Comparison of ENCODE assay signal across 10 cellular contexts in the genomic region with DNA sequence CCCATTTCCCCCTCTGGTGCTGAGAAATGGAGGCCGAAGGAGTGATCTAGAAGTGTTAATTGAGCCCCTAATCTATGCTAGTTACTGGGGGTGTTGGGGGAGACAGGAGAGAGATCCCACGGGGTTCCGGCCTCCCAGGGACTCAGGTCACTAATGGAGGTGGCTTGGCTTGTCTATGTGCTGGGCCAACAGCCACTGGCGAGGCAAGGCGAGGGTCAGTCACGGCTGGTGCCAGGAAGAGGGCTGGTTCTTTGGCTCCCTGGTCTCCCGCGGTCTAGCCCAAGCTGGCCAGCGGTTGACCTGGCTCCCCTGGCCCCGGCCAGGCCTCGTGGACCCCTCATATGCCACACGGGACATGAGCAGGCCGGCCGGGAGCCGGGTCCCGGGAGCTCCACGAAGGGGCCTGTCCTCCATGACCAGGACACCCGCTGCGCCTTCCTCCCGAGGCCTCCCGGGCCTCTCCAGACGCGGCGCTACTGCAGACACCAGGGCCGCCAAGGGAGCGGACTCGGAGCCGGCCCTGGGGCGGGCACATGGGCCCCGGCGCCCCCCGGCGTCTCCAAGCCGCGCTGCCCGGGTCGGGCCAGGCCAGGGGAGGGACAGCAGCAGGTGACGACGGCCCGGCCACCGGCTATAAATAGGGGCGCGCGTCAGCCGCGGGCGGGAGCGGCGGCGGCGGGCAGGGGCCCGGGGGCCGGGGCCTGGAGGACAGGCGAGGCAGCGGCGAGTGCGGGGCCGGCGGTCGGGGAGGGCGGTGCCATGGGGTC. TPM values are rescaled to one million over a fixed set of nuclear protein-coding genes. Genes with fewer than 3 reads are reported as not detected.
DNase-seq lines count a peak whose midpoint lies in the region; ATAC-seq, FAIRE-seq and TF ChIP-seq lines count a peak whose summit lies in the region.
"Had no signal": no experiment of that assay in that cellular context is flagged by ENCODE, and none has a peak within 500 bp of the region (broad histone marks: within the 10 kb centered on the region; RNA-seq: fewer than 3 reads in every experiment).

A gene with protein sequence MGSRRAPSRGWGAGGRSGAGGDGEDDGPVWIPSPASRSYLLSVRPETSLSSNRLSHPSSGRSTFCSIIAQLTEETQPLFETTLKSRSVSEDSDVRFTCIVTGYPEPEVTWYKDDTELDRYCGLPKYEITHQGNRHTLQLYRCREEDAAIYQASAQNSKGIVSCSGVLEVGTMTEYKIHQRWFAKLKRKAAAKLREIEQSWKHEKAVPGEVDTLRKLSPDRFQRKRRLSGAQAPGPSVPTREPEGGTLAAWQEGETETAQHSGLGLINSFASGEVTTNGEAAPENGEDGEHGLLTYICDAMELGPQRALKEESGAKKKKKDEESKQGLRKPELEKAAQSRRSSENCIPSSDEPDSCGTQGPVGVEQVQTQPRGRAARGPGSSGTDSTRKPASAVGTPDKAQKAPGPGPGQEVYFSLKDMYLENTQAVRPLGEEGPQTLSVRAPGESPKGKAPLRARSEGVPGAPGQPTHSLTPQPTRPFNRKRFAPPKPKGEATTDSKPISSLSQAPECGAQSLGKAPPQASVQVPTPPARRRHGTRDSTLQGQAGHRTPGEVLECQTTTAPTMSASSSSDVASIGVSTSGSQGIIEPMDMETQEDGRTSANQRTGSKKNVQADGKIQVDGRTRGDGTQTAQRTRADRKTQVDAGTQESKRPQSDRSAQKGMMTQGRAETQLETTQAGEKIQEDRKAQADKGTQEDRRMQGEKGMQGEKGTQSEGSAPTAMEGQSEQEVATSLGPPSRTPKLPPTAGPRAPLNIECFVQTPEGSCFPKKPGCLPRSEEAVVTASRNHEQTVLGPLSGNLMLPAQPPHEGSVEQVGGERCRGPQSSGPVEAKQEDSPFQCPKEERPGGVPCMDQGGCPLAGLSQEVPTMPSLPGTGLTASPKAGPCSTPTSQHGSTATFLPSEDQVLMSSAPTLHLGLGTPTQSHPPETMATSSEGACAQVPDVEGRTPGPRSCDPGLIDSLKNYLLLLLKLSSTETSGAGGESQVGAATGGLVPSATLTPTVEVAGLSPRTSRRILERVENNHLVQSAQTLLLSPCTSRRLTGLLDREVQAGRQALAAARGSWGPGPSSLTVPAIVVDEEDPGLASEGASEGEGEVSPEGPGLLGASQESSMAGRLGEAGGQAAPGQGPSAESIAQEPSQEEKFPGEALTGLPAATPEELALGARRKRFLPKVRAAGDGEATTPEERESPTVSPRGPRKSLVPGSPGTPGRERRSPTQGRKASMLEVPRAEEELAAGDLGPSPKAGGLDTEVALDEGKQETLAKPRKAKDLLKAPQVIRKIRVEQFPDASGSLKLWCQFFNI (N-terminal part only) (plus strand): TSS at position 663 of the 767 bp plus-strand sequence. CDS start 97 bp downstream, at position 760.

- no peak for ATAC-seq in central memory CD8-positive, alpha-beta T cell (replicated peaks; ENCODE audit: extremely low read depth, poor library complexity, severe bottlenecking)
- no peak for ATAC-seq in HG03571 (IDR thresholded peaks at IDR 0.05; ENCODE audit: unreplicated experiment)

- no peaks in the 10 kb centered on the region for H4K20me1 ChIP-seq in H9 (ENCODE audit: control insufficient read depth, insufficient read depth, insufficient read length)

- TF ChIP-seq CTCF in H9 (conservative IDR thresholded peaks at IDR 0.05), result peak; percentile 26; the same call in 1 of the 3 replicates

- no peak within 1 kb of the TSS for H3K56ac ChIP-seq in H9 (ENCODE audit: insufficient read length, low read depth, low read length)

- no peaks in the 10 kb centered on the region for H3K36me3 ChIP-seq in skeletal muscle satellite cell (ENCODE audit: insufficient read depth, low read length)

- no peak within 1 kb of the TSS for H2BK12ac ChIP-seq in H9 (ENCODE audit: insufficient read length, low read depth, low read length)

- H2AFZ ChIP-seq in H9 (ENCODE audit: low read length), result no peak within 1 kb of the TSS

- CTCF ChIA-PET in activated naive CD4-positive, alpha-beta T cell treated with anti-CD3 and anti-CD28 coated beads for 36 hours (lab: Charles Lee), result interaction anchor here (0.6 kb wide), 1 partner anchor 1221 kb away, joined by 5 read pairs; no protein-coding TSS in a partner anchor

- no peak within 1 kb of the TSS for H2BK5ac ChIP-seq in H9 (ENCODE audit: insufficient read length, low read length)

- H3K4me1 ChIP-seq in H9 (ENCODE audit: insufficient read depth, low read length), result peaks cover 2% of the 10 kb centered on the region; the same call in 1 of the 2 replicates
- H3K4me1 ChIP-seq in skeletal muscle satellite cell (ENCODE audit: control insufficient read depth, insufficient read depth, low read length), result peaks cover 32% of the 10 kb centered on the region

- H3K9ac ChIP-seq in H9 (ENCODE audit: extremely low read depth, insufficient read length, low read length) (peak within 1 kb of the TSS; percentile 40), skeletal muscle satellite cell (ENCODE audit: low read depth, low read length) (peak within 1 kb of the TSS; percentile 76)

- H3K79me2 ChIP-seq in H9 (ENCODE audit: insufficient read depth, low read length), result no peaks in the 10 kb centered on the region

- H4K5ac ChIP-seq in H9 (ENCODE audit: insufficient read length, low read depth, low read length), result no peak within 1 kb of the TSS

- H3K4me3 Mint-ChIP-seq in H9, result peak within 1 kb of the TSS; percentile 77 to 80
- no peak within 1 kb of the TSS for H3K4me3 Mint-ChIP-seq in central memory CD8-positive, alpha-beta T cell
- no peak within 1 kb of the TSS for H3K4me3 Mint-ChIP-seq in activated naive CD4-positive, alpha-beta T cell treated with anti-CD3 and anti-CD28 coated beads for 36 hours
- H3K4me3 Mint-ChIP-seq: activated naive CD4-positive, alpha-beta T cell treated with anti-CD3 and anti-CD28 coated beads, Interleukin-2, amount 10 ng/mL, durations not matched to agents 7 days and 5 days had no signal

- peak within 1 kb of the TSS; percentile 95 for H3K14ac ChIP-seq in H9 (ENCODE audit: insufficient read depth, low read length)

- peak within 1 kb of the TSS; percentile 81 for H3K18ac ChIP-seq in H9 (ENCODE audit: insufficient read length, low read depth, low read length)

- H4K91ac ChIP-seq in H9 (ENCODE audit: insufficient read length, low read depth, low read length), result no peak within 1 kb of the TSS

- H2BK15ac ChIP-seq in H9 (ENCODE audit: low read depth, low read length), result no peak within 1 kb of the TSS; the same call in 1 of the 2 replicates

- peaks cover 33 to 35% of the 10 kb centered on the region in 2 experiments for H3K4me1 Mint-ChIP-seq in H9
- peaks cover 9% of the 10 kb centered on the region for H3K4me1 Mint-ChIP-seq in central memory CD8-positive, alpha-beta T cell
- H3K4me1 Mint-ChIP-seq in activated naive CD4-positive, alpha-beta T cell treated with anti-CD3 and anti-CD28 coated beads for 36 hours (ENCODE audit: low read depth), result peaks cover 8% of the 10 kb centered on the region

- no peaks in the 10 kb centered on the region for H3K79me1 ChIP-seq in H9 (ENCODE audit: insufficient read depth, low read depth, low read length, poor library complexity, severe bottlenecking)

- H3K4me2 ChIP-seq in H9 (ENCODE audit: insufficient read depth, insufficient read length, low read length), result peak within 1 kb of the TSS; percentile 35
- peak within 1 kb of the TSS; percentile 61 for H3K4me2 ChIP-seq in skeletal muscle satellite cell (ENCODE audit: low read length)

- no peak within 1 kb of the TSS for H4K8ac ChIP-seq in H9 (replicated peaks; ENCODE audit: insufficient read length, low read depth, low read length)

- H3K27me3 ChIP-seq in H9 (ENCODE audit: insufficient read depth, low read length) (no peaks in the 10 kb centered on the region), skeletal muscle satellite cell (ENCODE audit: control insufficient read depth, insufficient read depth, low read length) (no peaks in the 10 kb centered on the region)

- peak within 1 kb of the TSS in 2 of 3 experiments; percentile 94 to 98; a peak in 6 of 7 replicates for H3K27ac Mint-ChIP-seq in H9
- H3K27ac Mint-ChIP-seq in central memory CD8-positive, alpha-beta T cell (ENCODE audit: low read depth), result peak within 1 kb of the TSS; percentile 29
- H3K27ac Mint-ChIP-seq in activated naive CD4-positive, alpha-beta T cell treated with anti-CD3 and anti-CD28 coated beads for 36 hours, result no peak within 1 kb of the TSS
- H3K27ac Mint-ChIP-seq: activated naive CD4-positive, alpha-beta T cell treated with anti-CD3 and anti-CD28 coated beads, Interleukin-2, amount 10 ng/mL, durations not matched to agents 7 days and 5 days had no signal

- no CpG with 5 or more reads among the region's 61 CpGs for WGBS in H9 (ENCODE audit: extremely low coverage, insufficient read length, low lambda C conversion rate)

- peaks cover 7% of the 10 kb centered on the region for H3K27me3 Mint-ChIP-seq in H9 (ENCODE audit: low read depth)
- no peaks in the 10 kb centered on the region for H3K27me3 Mint-ChIP-seq in central memory CD8-positive, alpha-beta T cell
- H3K27me3 Mint-ChIP-seq in activated naive CD4-positive, alpha-beta T cell treated with anti-CD3 and anti-CD28 coated beads for 36 hours (ENCODE audit: low read depth), result peaks cover 14% of the 10 kb centered on the region

- H3K27ac ChIP-seq in H9 (ENCODE audit: insufficient read length, low read depth, low read length), result no peak within 1 kb of the TSS

- H3T11ph ChIP-seq in H9 (ENCODE audit: low read length), result no peak within 1 kb of the TSS

- H2BK120ac ChIP-seq in H9 (ENCODE audit: low read depth, low read length, poor library complexity, severe bottlenecking), result no peak within 1 kb of the TSS

- intact Hi-C loops in activated naive CD4-positive, alpha-beta T cell treated with anti-CD3 and anti-CD28 coated beads for 36 hours (cut with micrococcal nuclease), result loop anchor here (5.0 kb wide), 1 partner anchor 220 kb away; no protein-coding TSS in a partner anchor

- no peak within 1 kb of the TSS for H3K23ac ChIP-seq in H9 (ENCODE audit: insufficient read length, low read depth, low read length)

- no peak for FAIRE-seq in HTR-8/SVneo (lab: Jason Lieb, UNC)
- FAIRE-seq: urothelium cell line had no signal

- peak; percentile 77 for DNase-seq in H9
- DNase-seq in central memory CD8-positive, alpha-beta T cell (ENCODE audit: low spot score in 2 of 2), result no peak
- peak; percentile 77 for DNase-seq in kidney tubule cell (ENCODE audit: low spot score)
- DNase-seq in HTR-8/SVneo (ENCODE audit: insufficient read length, low spot score), result no peak
- DNase-seq in activated effector memory CD4-positive, alpha-beta T cell treated with anti-CD3 and anti-CD28 coated beads, Interleukin-2, amount 50 U/mL, for 16 hours, result no peak
- DNase-seq in activated naive CD4-positive, alpha-beta T cell treated with anti-CD3 and anti-CD28 coated beads for 36 hours, result no peak
- DNase-seq: activated naive CD4-positive, alpha-beta T cell treated with anti-CD3 and anti-CD28 coated beads, Interleukin-2, amount 10 ng/mL, durations not matched to agents 7 days and 5 days had no signal

- H3K23me2 ChIP-seq in H9 (ENCODE audit: insufficient read length, low read depth, low read length, poor library complexity, severe bottlenecking), result peaks cover 8% of the 10 kb centered on the region

- H3K9me3 Mint-ChIP-seq in H9, result no peaks in the 10 kb centered on the region; a peak in 1 of 5 replicates
- no peaks in the 10 kb centered on the region for H3K9me3 Mint-ChIP-seq in central memory CD8-positive, alpha-beta T cell
- H3K9me3 Mint-ChIP-seq in activated naive CD4-positive, alpha-beta T cell treated with anti-CD3 and anti-CD28 coated beads for 36 hours, result no peaks in the 10 kb centered on the region
- H3K9me3 Mint-ChIP-seq: activated naive CD4-positive, alpha-beta T cell treated with anti-CD3 and anti-CD28 coated beads, Interleukin-2, amount 10 ng/mL, durations not matched to agents 7 days and 5 days had no signal

- no peaks in the 10 kb centered on the region for H3K9me3 ChIP-seq in H9 (ENCODE audit: control insufficient read depth, low read depth, low read length)
- no peaks in the 10 kb centered on the region for H3K9me3 ChIP-seq in skeletal muscle satellite cell (replicated peaks; ENCODE audit: low read length)

- H3K4me3 ChIP-seq in skeletal muscle satellite cell (ENCODE audit: low read length), result peak within 1 kb of the TSS; percentile 61

- no peak within 1 kb of the TSS for H2BK20ac ChIP-seq in H9 (ENCODE audit: low read depth, low read length, poor library complexity, severe bottlenecking)

- peaks cover 0 to 5% (median 4%) of the 10 kb centered on the region in 3 experiments; a peak in 3 of 7 replicates for H3K36me3 Mint-ChIP-seq in H9 (ENCODE audit: insufficient read depth in 1 of 3, low read depth in 3 of 3)
- H3K36me3 Mint-ChIP-seq in central memory CD8-positive, alpha-beta T cell (ENCODE audit: insufficient read depth), result no peaks in the 10 kb centered on the region
- H3K36me3 Mint-ChIP-seq in activated naive CD4-positive, alpha-beta T cell treated with anti-CD3 and anti-CD28 coated beads for 36 hours (ENCODE audit: low read depth), result no peaks in the 10 kb centered on the region
- H3K36me3 Mint-ChIP-seq: activated naive CD4-positive, alpha-beta T cell treated with anti-CD3 and anti-CD28 coated beads, Interleukin-2, amount 10 ng/mL, durations not matched to agents 7 days and 5 days had no signal

- H3K4ac ChIP-seq in H9 (ENCODE audit: low read depth, low read length), result no peak within 1 kb of the TSS; the same call in 1 of the 2 replicates

- no peak within 1 kb of the TSS for H2AK5ac ChIP-seq in H9 (ENCODE audit: insufficient read length, low read length)

RNA-seq across cellular contexts. Expression of the gene that starts here (rescaled TPM):
- total RNA-seq in H9 (2021), result 17.7 and 18.0 TPM in 2 replicates
- 0.51 and 2.8 TPM in 2 replicates for total RNA-seq in skeletal muscle satellite cell (2012; rRNA removed)
- total RNA-seq in activated naive CD4-positive, alpha-beta T cell treated with anti-CD3 and anti-CD28 coated beads for 36 hours, result under 1 TPM; 0.02 to 0.05 TPM

Comparison
In these comparisons a context has a peak if more than half of its experiments do, and no peak if none do; other contexts are left out.
1. RNA of the gene that starts here (total RNA-seq): 17.7 to 18.0 TPM in H9; 0.02 to 0.05 TPM in activated naive CD4-positive, alpha-beta T cell treated with anti-CD3 and anti-CD28 coated beads for 36 hours; every median in the first group is over 10 times any median in the second.
2. DNase-seq: peak in H9 (single experiment) and kidney tubule cell (single experiment); none in central memory CD8-positive, alpha-beta T cell (0 of 2), HTR-8/SVneo (single experiment), activated effector memory CD4-positive, alpha-beta T cell treated with anti-CD3 and anti-CD28 coated beads, Interleukin-2, amount 50 U/mL, for 16 hours (single experiment) and activated naive CD4-positive, alpha-beta T cell treated with anti-CD3 and anti-CD28 coated beads for 36 hours (single experiment).
3. H3K4me3 Mint-ChIP-seq: peak in H9 (2 of 2); none in central memory CD8-positive, alpha-beta T cell (single experiment) and activated naive CD4-positive, alpha-beta T cell treated with anti-CD3 and anti-CD28 coated beads for 36 hours (single experiment).